Comparison of ENCODE assay signal across 8 cellular contexts in genomic region chr7:101815826-101816488, GRCh38. TPM values are rescaled to one million over a fixed set of nuclear protein-coding genes. Genes with fewer than 3 reads are reported as not detected.
DNase-seq lines count a peak whose midpoint lies in the region; ATAC-seq and TF ChIP-seq lines count a peak whose summit lies in the region.

No MANE protein-coding gene starts in this region.

- DNase-seq in NOMO-1 treated with DMSO at 0.1 percent for 48 hours (lab: John Stamatoyannopoulos, UW; ENCODE audit: unreplicated experiment) (peak; percentile 91), epithelial cell of prostate (ENCODE audit: low read depth, low spot score) (peak; percentile 22), mucosa of descending colon (peak; percentile 77 to 83 (median 80))
- peak; percentile 29 for DNase-seq in activated CD8-positive, alpha-beta memory T cell treated with anti-CD3 and anti-CD28 coated beads, Interleukin-2, amount 50 U/mL, for 1 hour (ENCODE audit: extremely low read depth)
- peak; percentile 46 for DNase-seq in stimulated activated CD8-positive, alpha-beta memory T cell treated with anti-CD3 and anti-CD28 coated beads, Interleukin-4, amount 100 ng/mL, for 24 hours (ENCODE audit: low read depth)

- H3K4me1 ChIP-seq in BLaER1 treated with 17β-estradiol and CSF1 and Interleukin-3, amounts not matched to agents 10 nM and 100 nM, result peaks cover 28 to 51% (median 38%) of the 10 kb centered on the region in 10 experiments
- peaks cover 5% of the 10 kb centered on the region for H3K4me1 ChIP-seq in mucosa of descending colon (ENCODE audit: low read depth)

- peak overlapping the region; percentile 95 to 99 (median 96) for H3K9ac ChIP-seq in BLaER1 treated with 17β-estradiol and CSF1 and Interleukin-3, amounts not matched to agents 10 nM and 100 nM

- TF ChIP-seq CTCF in mucosa of descending colon (IDR thresholded peaks at IDR 0.05), result no peak

- intact Hi-C loops in mucosa of descending colon (cut with DNase I, micrococcal nuclease), result loop anchor here (10.0 kb wide), 3 partner anchors 121 to 309 kb away; no protein-coding TSS in a partner anchor

- peaks cover 37 to 43% (median 42%) of the 10 kb centered on the region in 11 experiments for H4K20me1 ChIP-seq in BLaER1 treated with 17β-estradiol and CSF1 and Interleukin-3, amounts not matched to agents 10 nM and 100 nM

- peak overlapping the region; percentile 96 to 100 (median 98) for H3K4me3 ChIP-seq in BLaER1 treated with 17β-estradiol and CSF1 and Interleukin-3, amounts not matched to agents 10 nM and 100 nM
- H3K4me3 ChIP-seq in mucosa of descending colon, result peak overlapping the region; percentile 54

- peaks cover 0 to 4% (median 0%) of the 10 kb centered on the region in 11 experiments; a peak in 4 of 22 replicates for H3K27me3 ChIP-seq in BLaER1 treated with 17β-estradiol and CSF1 and Interleukin-3, amounts not matched to agents 10 nM and 100 nM

- H3K4me2 ChIP-seq in BLaER1 treated with 17β-estradiol and CSF1 and Interleukin-3, amounts not matched to agents 10 nM and 100 nM, result no peak overlapping the region

- no peaks in the 10 kb centered on the region for H3K9me3 ChIP-seq in BLaER1 treated with 17β-estradiol and CSF1 and Interleukin-3, amounts not matched to agents 10 nM and 100 nM (replicated peaks in 1 of 11)
- no peaks in the 10 kb centered on the region for H3K9me3 ChIP-seq in mucosa of descending colon

- peak; percentile 69 for ATAC-seq in GM19324 (IDR thresholded peaks at IDR 0.05; ENCODE audit: low FRiP score, unreplicated experiment)
- peak; percentile 35 for ATAC-seq in HG03565 (IDR thresholded peaks at IDR 0.05; ENCODE audit: unreplicated experiment)
- peak; percentile 78 for ATAC-seq in mucosa of descending colon

- peaks cover 0 to 12% (median 4%) of the 10 kb centered on the region in 11 experiments; a peak in 5 of 22 replicates for H3K36me3 ChIP-seq in BLaER1 treated with 17β-estradiol and CSF1 and Interleukin-3, amounts not matched to agents 10 nM and 100 nM
- H3K36me3 ChIP-seq in mucosa of descending colon (ENCODE audit: low read depth), result no peaks in the 10 kb centered on the region

- H3K27ac ChIP-seq in BLaER1 treated with 17β-estradiol and CSF1 and Interleukin-3, amounts not matched to agents 10 nM and 100 nM, result peak overlapping the region; percentile 93 to 97 (median 94)
- H3K27ac ChIP-seq in epithelial cell of prostate, result peak overlapping the region; percentile 66

RNA-seq across cellular contexts. Expression of gene CUX1, which starts 1.5 kb away (rescaled TPM):
- total RNA-seq in mucosa of descending colon, result 100 to 1,000 TPM in 2 of 3 donors, 10 to 100 TPM in 1; 85.2 to 167 (median 120) TPM

Comparison
In these comparisons a context has a peak if more than half of its experiments do, and no peak if none do; other contexts are left out.
1. Peak in every context shown above with its lines: DNase-seq, ATAC-seq, H3K4me3 ChIP-seq and H3K27ac ChIP-seq.
2. DNase-seq: peak in every context shown above with its lines; median percentile 91 in NOMO-1 treated with DMSO at 0.1 percent for 48 hours; 80 in mucosa of descending colon; 46 in stimulated activated CD8-positive, alpha-beta memory T cell treated with anti-CD3 and anti-CD28 coated beads, Interleukin-4, amount 100 ng/mL, for 24 hours; 29 in activated CD8-positive, alpha-beta memory T cell treated with anti-CD3 and anti-CD28 coated beads, Interleukin-2, amount 50 U/mL, for 1 hour; 22 in epithelial cell of prostate.